26 cellular contexts compared by ENCODE assay signal in genomic region chr2:45678791-45679348, GRCh38.
"Had no signal": no experiment of that assay in that cellular context is flagged by ENCODE, and none has a peak within 500 bp of the region (broad histone marks: within the 10 kb centered on the region; RNA-seq: fewer than 3 reads in every experiment).

No MANE protein-coding gene starts in this region.

- H3K36me3 Mint-ChIP-seq: activated CD4-positive, alpha-beta memory T cell treated with anti-CD3 and anti-CD28 coated beads for 36 hours; activated naive CD4-positive, alpha-beta T cell treated with anti-CD3 and anti-CD28 coated beads, Interleukin-2, amount 10 ng/mL, durations not matched to agents 7 days and 5 days; activated naive CD8-positive, alpha-beta T cell treated with anti-CD3 and anti-CD28 coated beads for 36 hours had no signal

- ATAC-seq: Panc1, Right ventricle myocardium inferior had no signal

- H3K4me1 Mint-ChIP-seq: activated CD4-positive, alpha-beta T cell treated with anti-CD3 and anti-CD28 coated beads, Interleukin-2, amount 10 ng/mL, durations not matched to agents 7 days and 5 days; activated naive CD4-positive, alpha-beta T cell treated with anti-CD3 and anti-CD28 coated beads, Interleukin-2, amount 10 ng/mL, durations not matched to agents 7 days and 5 days had no signal

- H3K27ac ChIP-seq: VCaP had no signal

- H3K27me3 Mint-ChIP-seq: activated CD4-positive, alpha-beta memory T cell treated with anti-CD3 and anti-CD28 coated beads for 36 hours; activated CD4-positive, alpha-beta T cell treated with anti-CD3 and anti-CD28 coated beads, Interleukin-2, amount 10 ng/mL, durations not matched to agents 7 days and 5 days; activated naive CD4-positive, alpha-beta T cell treated with anti-CD3 and anti-CD28 coated beads, Interleukin-2, amount 10 ng/mL, durations not matched to agents 7 days and 5 days; activated naive CD8-positive, alpha-beta T cell treated with anti-CD3 and anti-CD28 coated beads for 36 hours had no signal

- H3K27ac Mint-ChIP-seq: activated CD4-positive, alpha-beta memory T cell treated with anti-CD3 and anti-CD28 coated beads for 36 hours; activated CD4-positive, alpha-beta T cell treated with anti-CD3 and anti-CD28 coated beads, Interleukin-2, amount 10 ng/mL, durations not matched to agents 7 days and 5 days; activated naive CD4-positive, alpha-beta T cell treated with anti-CD3 and anti-CD28 coated beads, Interleukin-2, amount 10 ng/mL, durations not matched to agents 7 days and 5 days; activated naive CD8-positive, alpha-beta T cell treated with anti-CD3 and anti-CD28 coated beads for 36 hours; activated T-helper 2 cell treated with anti-CD3 and anti-CD28 coated beads, Interferon-gamma antibody, Interleukin-2, Interleukin-4, amounts not matched to agents 10 μg/mL and 5 μg/mL and 100 μg/mL, durations not matched to agents 14 hours and 24 hours and 36 hours had no signal

- H3K9me3 Mint-ChIP-seq: activated CD4-positive, alpha-beta memory T cell treated with anti-CD3 and anti-CD28 coated beads for 36 hours; activated CD4-positive, alpha-beta T cell treated with anti-CD3 and anti-CD28 coated beads, Interleukin-2, amount 10 ng/mL, durations not matched to agents 7 days and 5 days; activated naive CD4-positive, alpha-beta T cell treated with anti-CD3 and anti-CD28 coated beads, Interleukin-2, amount 10 ng/mL, durations not matched to agents 7 days and 5 days; activated naive CD8-positive, alpha-beta T cell treated with anti-CD3 and anti-CD28 coated beads for 36 hours; activated T-helper 2 cell treated with anti-CD3 and anti-CD28 coated beads, Interferon-gamma antibody, Interleukin-2, Interleukin-4, amounts not matched to agents 10 μg/mL and 5 μg/mL and 100 μg/mL, durations not matched to agents 14 hours and 24 hours and 36 hours had no signal

- DNase-seq: activated CD4-positive, alpha-beta memory T cell treated with anti-CD3 and anti-CD28 coated beads for 36 hours; activated CD4-positive, alpha-beta T cell treated with anti-CD3 and anti-CD28 coated beads, Interleukin-2, amount 10 ng/mL, durations not matched to agents 7 days and 5 days; activated CD4-positive, CD25-positive, alpha-beta regulatory T cell; activated CD8-positive, alpha-beta memory T cell treated with anti-CD3 and anti-CD28 coated beads for 24 hours; activated gamma-delta T cell treated with Interleukin-2 at 50 U/mL for 16 hours; activated naive CD4-positive, alpha-beta T cell treated with anti-CD3 and anti-CD28 coated beads, Interleukin-2, amount 10 ng/mL, durations not matched to agents 7 days and 5 days; activated naive CD8-positive, alpha-beta T cell treated with anti-CD3 and anti-CD28 coated beads for 36 hours; activated T-cell treated with anti-CD3 and anti-CD28 coated beads, Interleukin-2, amount 50 U/mL, for 48 hours; Kasumi-1; NCI-H1048; NCI-H146; NCI-H1930; NCI-H2107; NCI-H2171 treated with DMSO at 0.1 percent for 48 hours; NCI-H226; NCI-H510A; NCI-H526 treated with DMSO at 0.1 percent for 48 hours; NCI-H82; OCI-M1; RPMI8226; SK-N-SH; T-helper 1 cell had no signal

- H3K4me3 Mint-ChIP-seq: activated CD4-positive, alpha-beta memory T cell treated with anti-CD3 and anti-CD28 coated beads for 36 hours; activated CD4-positive, alpha-beta T cell treated with anti-CD3 and anti-CD28 coated beads, Interleukin-2, amount 10 ng/mL, durations not matched to agents 7 days and 5 days; activated naive CD4-positive, alpha-beta T cell treated with anti-CD3 and anti-CD28 coated beads, Interleukin-2, amount 10 ng/mL, durations not matched to agents 7 days and 5 days; activated naive CD8-positive, alpha-beta T cell treated with anti-CD3 and anti-CD28 coated beads for 36 hours had no signal
